8 cellular contexts compared by ENCODE assay signal in genomic region chr19:18488838-18489626, GRCh38. TPM values are rescaled to one million over a fixed set of nuclear protein-coding genes. Genes with fewer than 3 reads are reported as not detected.
DNase-seq lines count a peak whose midpoint lies in the region; ATAC-seq and TF ChIP-seq lines count a peak whose summit lies in the region.

No MANE protein-coding gene starts in this region.

- no peaks in the 10 kb centered on the region for H3K4me1 ChIP-seq in Caco-2
- H3K4me1 ChIP-seq in colonic mucosa = peaks cover 23% of the 10 kb centered on the region
- peaks cover 60% of the 10 kb centered on the region for H3K4me1 ChIP-seq in muscle layer of colon (ENCODE audit: insufficient read depth, low read length)

- no peak overlapping the region for H3K27ac Mint-ChIP-seq in Caco-2 (ENCODE audit: unreplicated experiment)

- POLR2A ChIA-PET in Caco-2 (lab: Charles Lee) = interaction anchor here (0.6 kb wide), 1 partner anchor 30 kb away, joined by 3 read pairs; no protein-coding TSS in a partner anchor

- CTCF ChIA-PET in Caco-2 (lab: Charles Lee) = interaction anchor here (0.5 to 1.3 kb wide), 15 partner anchors 14 to 318 kb away, joined by 3 to 28 read pairs (median 5); partner anchors contain the start of genes ELL, KXD1 and REX1BD

- H3K27me3 ChIP-seq in Caco-2 (replicated peaks; ENCODE audit: control insufficient read depth, insufficient read depth, low read length) (no peaks in the 10 kb centered on the region), colonic mucosa (no peaks in the 10 kb centered on the region), muscle layer of colon (ENCODE audit: control insufficient read depth in 1 of 2, insufficient read depth in 2 of 2, low read length in 2 of 2) (no peaks in the 10 kb centered on the region)

- H3K9me3 Mint-ChIP-seq in Caco-2 (ENCODE audit: unreplicated experiment) = no peaks in the 10 kb centered on the region

- H3K27me3 Mint-ChIP-seq in Caco-2 (ENCODE audit: insufficient read depth, unreplicated experiment) = no peaks in the 10 kb centered on the region

- H3K27ac ChIP-seq in colonic mucosa (no peak overlapping the region), muscle layer of colon (ENCODE audit: low read depth, low read length) (peak overlapping the region; percentile 24)

- H3K4me3 Mint-ChIP-seq in Caco-2 (ENCODE audit: unreplicated experiment) = no peak overlapping the region

- ATAC-seq in HG02981 (IDR thresholded peaks at IDR 0.05; ENCODE audit: unreplicated experiment) = no peak
- ATAC-seq in stimulated activated naive CD8-positive, alpha-beta T cell treated with anti-CD3 and anti-CD28 coated beads, Interleukin-15, Interleukin-2, amounts not matched to agents 100 U/mL and 50 U/mL, for 24 hours = no peak
- no peak for ATAC-seq in HG03095 (IDR thresholded peaks at IDR 0.05; ENCODE audit: unreplicated experiment)

- DNase-seq in Caco-2 (peak; percentile 68 to 80), NCI-H146 (lab: John Stamatoyannopoulos, UW) (peak; percentile 91), colonic mucosa (no peak), DMS114 treated with DMSO at 0.1 percent for 48 hours (lab: John Stamatoyannopoulos, UW; ENCODE audit: unreplicated experiment) (no peak)
- DNase-seq in stimulated activated naive CD8-positive, alpha-beta T cell treated with anti-CD3 and anti-CD28 coated beads, Interleukin-15, Interleukin-2, amounts not matched to agents 100 U/mL and 50 U/mL, for 24 hours = no peak

- H3K36me3 ChIP-seq in Caco-2 (ENCODE audit: control insufficient read depth, insufficient read depth, low read length) = no peaks in the 10 kb centered on the region
- H3K36me3 ChIP-seq in colonic mucosa = no peaks in the 10 kb centered on the region
- H3K36me3 ChIP-seq in muscle layer of colon (ENCODE audit: insufficient read depth, low read length) = no peaks in the 10 kb centered on the region

- H3K4me1 Mint-ChIP-seq in Caco-2 (ENCODE audit: low read depth, unreplicated experiment) = no peaks in the 10 kb centered on the region

- BruUV-seq in Caco-2 (replicated peaks; lab: Mats Ljungman, UMichigan) = no TSS peak

- peak; percentile 36 to 79 for TF ChIP-seq CTCF in Caco-2 (IDR thresholded peaks at IDR 0.05; ENCODE audit: insufficient read depth in 1 of 2, low read depth in 1 of 2, low read length in 1 of 2, severe bottlenecking in 1 of 2, unreplicated experiment in 1 of 2)
- peak; percentile 14 for TF ChIP-seq CTCF in colonic mucosa (IDR thresholded peaks at IDR 0.05)

- H3K9me3 ChIP-seq in Caco-2 (no peaks in the 10 kb centered on the region), colonic mucosa (no peaks in the 10 kb centered on the region), muscle layer of colon (ENCODE audit: low read length) (no peaks in the 10 kb centered on the region)

- no peak overlapping the region for H3K9ac ChIP-seq in colonic mucosa (ENCODE audit: low read depth in 2 of 2, low read length in 2 of 2)
- no peak overlapping the region for H3K9ac ChIP-seq in muscle layer of colon (ENCODE audit: low read length)

- intact Hi-C loops in Caco-2 (cut with micrococcal nuclease; ENCODE audit: unreplicated experiment) = loop anchor here (5.0 kb wide), 1 partner anchor 33 kb away; the partner anchor contains the start of gene ELL
- intact Hi-C loops in colonic mucosa (cut with DNase I) = no loop called here

- peaks cover 11% of the 10 kb centered on the region for H3K36me3 Mint-ChIP-seq in Caco-2 (ENCODE audit: insufficient read depth, unreplicated experiment)

- H3K4me3 ChIP-seq in Caco-2 (ENCODE audit: low read depth, low read length) = no peak overlapping the region
- no peak overlapping the region for H3K4me3 ChIP-seq in colonic mucosa
- peak overlapping the region in 1 of 2 donors; percentile 22 for H3K4me3 ChIP-seq in muscle layer of colon (ENCODE audit: low read depth in 1 of 2, low read length in 2 of 2)

RNA-seq across cellular contexts. Expression of gene ELL, which starts 32.8 kb away (rescaled TPM):
- total RNA-seq in Caco-2 (2022) = 11.2 and 12.1 TPM in 2 replicates
- total RNA-seq in colonic mucosa = 10 to 100 TPM; 16.3 to 18.6 TPM

RNA-seq across cellular contexts. Expression of gene ISYNA1, which starts 51.1 kb away (rescaled TPM):
- total RNA-seq in Caco-2 (2022) (65.3 and 67.3 TPM in 2 replicates), colonic mucosa (10 to 100 TPM; 17.7 to 25.7 TPM)

RNA-seq across cellular contexts. Expression of gene FKBP8, which starts 54.3 kb away (rescaled TPM):
- total RNA-seq in Caco-2 (2022) = 174 and 184 TPM in 2 replicates
- 100 to 1,000 TPM; 190 to 200 TPM for total RNA-seq in colonic mucosa

Comparison
In these comparisons a context has a peak if more than half of its experiments do, and no peak if none do; other contexts are left out.
1. DNase-seq: peak in Caco-2 (2 of 2) and NCI-H146 (single experiment); none in colonic mucosa (single experiment), stimulated activated naive CD8-positive, alpha-beta T cell treated with anti-CD3 and anti-CD28 coated beads, Interleukin-15, Interleukin-2, amounts not matched to agents 100 U/mL and 50 U/mL, for 24 hours (single experiment) and DMS114 treated with DMSO at 0.1 percent for 48 hours (single experiment).